Comparison of ENCODE assay signal across 23 cellular contexts in genomic region chr20:23077277-23077676, GRCh38. TPM values are rescaled to one million over a fixed set of nuclear protein-coding genes. Genes with fewer than 3 reads are reported as not detected.
"Had no signal": no experiment of that assay in that cellular context is flagged by ENCODE, and none has a peak within 500 bp of the region (broad histone marks: within the 10 kb centered on the region; RNA-seq: fewer than 3 reads in every experiment).

No MANE protein-coding gene starts in this region.

- H3K9me3 ChIP-seq: MG63, SJCRH30 had no signal

- H3K27me3 ChIP-seq: MG63, SJCRH30 had no signal

- H3K27ac ChIP-seq: HL-60, SJCRH30 had no signal

- H3K4me3 ChIP-seq: MG63, SJCRH30 had no signal

- DNase-seq: KBM-7; MG63; NCI-H1092; NCI-H1105 treated with DMSO at 0.1 percent for 48 hours; NCI-H1417 treated with DMSO at 0.1 percent for 48 hours; NCI-H146; NCI-H1694 treated with DMSO at 0.1 percent for 48 hours; NCI-H1930; NCI-H2081; NCI-H2107; NCI-H2227 treated with DMSO at 0.1 percent for 48 hours; NCI-H524; NCI-H526 treated with DMSO at 0.1 percent for 48 hours; NCI-H774; NK-92 treated with Interleukin-12 subunit alpha and Interleukin-12 subunit beta, amount 100 ng/mL, for 24 hours; PC-3; SHP77 treated with DMSO at 0.1 percent for 48 hours; SJCRH30 had no signal

- H3K36me3 ChIP-seq: MG63, SJCRH30 had no signal

RNA-seq across cellular contexts. Expression of gene CD93, which starts 8.8 kb away (rescaled TPM):
- total RNA-seq: LHCN-M2, NCI-H460, OCI-LY7, PC-3, SJCRH30 had no signal

RNA-seq across cellular contexts. Expression of gene THBD, which starts 27.8 kb away (rescaled TPM):
- total RNA-seq: OCI-LY7, SJCRH30 had no signal

RNA-seq across cellular contexts. Expression of gene SSTR4, which starts 42.2 kb away (rescaled TPM):
- total RNA-seq: LHCN-M2, NCI-H460, OCI-LY7, PC-3, Right ventricle myocardium inferior, SJCRH30 had no signal
